ENCODE assay signal across 1 cellular context in the genomic region with DNA sequence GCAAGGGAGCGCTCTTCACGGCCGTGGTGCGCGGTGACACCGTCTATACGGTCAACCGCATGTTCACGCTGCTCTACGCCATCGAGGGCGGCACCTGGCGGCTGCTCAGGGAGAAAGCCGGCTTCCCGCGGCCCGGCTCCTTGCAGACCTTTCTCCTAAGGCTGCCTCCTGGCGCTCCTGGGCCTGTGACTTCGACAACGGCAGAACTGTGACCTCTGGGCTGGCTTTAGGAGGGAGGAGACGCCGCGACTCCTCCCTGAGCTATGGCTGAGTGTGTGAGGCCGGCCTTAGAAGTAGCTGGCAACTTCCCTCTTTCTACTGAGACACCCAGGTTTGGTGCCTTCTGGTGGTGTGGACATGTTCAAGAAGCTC.
TF ChIP-seq lines count a peak whose summit lies in the region.

No MANE protein-coding gene starts in this region.

TF ChIP-seq in GM23338, 12 proteins besides CTCF, POLR2A, EP300 and RAD21:
- TF ChIP-seq JUNB (IDR thresholded peaks at IDR 0.05; ENCODE audit: unreplicated experiment) (no peak), CREB1 (CRISPR knock-in tag; IDR thresholded peaks at IDR 0.05; ENCODE audit: low read depth) (0 out of 2 replicates have a peak, but pooled peaks have one; percentile 42)
